ENCODE assay signal across 19 cellular contexts in genomic region chr12:40561395-40561966, GRCh38.
DNase-seq lines count a peak whose midpoint lies in the region; ATAC-seq, FAIRE-seq and TF ChIP-seq lines count a peak whose summit lies in the region.
"Had no signal": no experiment of that assay in that cellular context is flagged by ENCODE, and none has a peak within 500 bp of the region (broad histone marks: within the 10 kb centered on the region; RNA-seq: fewer than 3 reads in every experiment).

No MANE protein-coding gene starts in this region.

- no peak for TF ChIP-seq EP300 in H1 (IDR thresholded peaks at IDR 0.05; ENCODE audit: borderline replicate concordance in 1 of 2, low read depth in 2 of 2, low read length in 2 of 2)

- no peaks in the 10 kb centered on the region for H3K9me3 Mint-ChIP-seq in endodermal cell
- H3K9me3 Mint-ChIP-seq: memory B cell, neural progenitor cell had no signal

- WGBS in H1 (ENCODE audit: extremely low coverage in 1 of 2, insufficient coverage in 1 of 2, insufficient read length in 1 of 2, insufficient replicate concordance in 2 of 2, low coverage in 1 of 2, low lambda C conversion rate in 2 of 2, missing lambda C conversion rate in 1 of 2), 2 experiments: 96% methylated on average over 4 of the region's 4 CpGs; no CpG with 5 or more reads in 1 of the 2 experiments
- 77 to 80% methylated on average over 1 to 3 of the region's 4 CpGs for WGBS in endodermal cell (ENCODE audit: insufficient coverage in 1 of 2, insufficient read length in 1 of 2), 2 experiments

- no peak overlapping the region for H3K14ac ChIP-seq in H1 (ENCODE audit: insufficient read length)

- H3K18ac ChIP-seq in H1 (ENCODE audit: extremely low read depth, low read length): no peak overlapping the region

- peak overlapping the region; percentile 38; the same call in 1 of the 2 replicates for H2AFZ ChIP-seq in H1 (ENCODE audit: low read length)
- H2AFZ ChIP-seq: neural progenitor cell had no signal

- no peaks in the 10 kb centered on the region for H3K36me3 Mint-ChIP-seq in endodermal cell (ENCODE audit: low read depth)
- H3K36me3 Mint-ChIP-seq: memory B cell, neural progenitor cell had no signal

- no peaks in the 10 kb centered on the region for H4K20me1 ChIP-seq in H1 (replicated peaks in 1 of 2; ENCODE audit: control insufficient read depth in 1 of 2, insufficient read depth in 2 of 2, low read length in 2 of 2)

- no peak overlapping the region for H3K27ac ChIP-seq in H1 (ENCODE audit: low read depth, low read length)
- H3K27ac ChIP-seq in endodermal cell (ENCODE audit: low read depth, low read length): no peak overlapping the region
- H3K27ac ChIP-seq: neural progenitor cell, VCaP had no signal

- no peaks in the 10 kb centered on the region for H3K27me3 Mint-ChIP-seq in endodermal cell (ENCODE audit: insufficient read depth)

- no peak overlapping the region for H2BK120ac ChIP-seq in H1 (replicated peaks; ENCODE audit: low read depth, low read length)

- CTCF ChIA-PET in H1 (lab: Charles Lee; ENCODE audit: partially characterized antibody): interaction anchor here (0.6 to 1.9 kb wide), 2 partner anchors 13 to 158 kb away, joined by 3 to 4 read pairs; no protein-coding TSS in a partner anchor

- no peak for TF ChIP-seq RAD21 in H1 (IDR thresholded peaks at IDR 0.05 in 1 of 2, conservative IDR thresholded peaks at IDR 0.05 in 1 of 2; ENCODE audit: low read depth in 2 of 2, low read length in 2 of 2)

- H4K8ac ChIP-seq in H1 (ENCODE audit: extremely low read depth, insufficient read depth, low read length): no peak overlapping the region

- no peak overlapping the region for H2AK5ac ChIP-seq in H1 (ENCODE audit: low read depth, low read length)

- H3K4me3 ChIP-seq in H1 (ENCODE audit: extremely low read depth in 1 of 4, insufficient read depth in 2 of 4, low read depth in 3 of 4, low read length in 4 of 4) (no peak overlapping the region), endodermal cell (ENCODE audit: low read length) (no peak overlapping the region)
- H3K4me3 ChIP-seq: neural progenitor cell had no signal

- H3K36me3 ChIP-seq in H1 (ENCODE audit: control insufficient read depth in 2 of 4, insufficient read depth in 4 of 4, low read length in 3 of 4) (no peaks in the 10 kb centered on the region), endodermal cell (ENCODE audit: control insufficient read depth, insufficient read depth, low read length) (no peaks in the 10 kb centered on the region)
- H3K36me3 ChIP-seq: neural progenitor cell had no signal

- no peak overlapping the region for H3K27ac Mint-ChIP-seq in endodermal cell
- H3K27ac Mint-ChIP-seq: memory B cell, neural progenitor cell had no signal

- H2BK12ac ChIP-seq in H1 (ENCODE audit: low read depth, low read length): no peak overlapping the region

- DNase-seq in H1 (ENCODE audit: low read depth in 1 of 2, low spot score in 2 of 2) (no peak), NCI-H146 treated with DMSO at 0.1 percent for 48 hours (lab: John Stamatoyannopoulos, UW; ENCODE audit: unreplicated experiment) (no peak), endodermal cell (no peak)
- DNase-seq: activated gamma-delta T cell treated with Interleukin-2 at 50 U/mL for 16 hours, C1 segment of cervical spinal cord, cortex of kidney, erythroblast, glutamatergic neuron, NCI-H1694 treated with DMSO at 0.1 percent for 48 hours, retina had no signal

- H2BK5ac ChIP-seq in H1 (ENCODE audit: low read depth, low read length): no peak overlapping the region

- H3K4me3 Mint-ChIP-seq in endodermal cell: no peak overlapping the region
- H3K4me3 Mint-ChIP-seq: memory B cell, neural progenitor cell had no signal

- H3K79me2 ChIP-seq in H1 (ENCODE audit: control insufficient read depth in 1 of 2, insufficient read depth in 2 of 2, low read length in 2 of 2): no peaks in the 10 kb centered on the region

- no peak overlapping the region for H3K4me2 ChIP-seq in H1 (ENCODE audit: insufficient read depth in 1 of 2, low read depth in 2 of 2, low read length in 2 of 2)
- H3K4me2 ChIP-seq: neural progenitor cell had no signal

- POLR2A ChIA-PET in H1 (lab: Charles Lee; ENCODE audit: partially characterized antibody): no interaction called here

- H2BK15ac ChIP-seq in H1 (ENCODE audit: low read length): no peak overlapping the region

- H3K9me3 ChIP-seq in H1 (ENCODE audit: insufficient read depth in 2 of 2, low read depth in 1 of 2, low read length in 1 of 2): no peaks in the 10 kb centered on the region
- H3K9me3 ChIP-seq in endodermal cell (ENCODE audit: control insufficient read depth, low read length): peaks cover 13% of the 10 kb centered on the region

- TF ChIP-seq CTCF in H1 (IDR thresholded peaks at IDR 0.05; ENCODE audit: control extremely low read depth in 1 of 3, insufficient read depth in 1 of 3, low read depth in 1 of 3, low read length in 3 of 3): no peak
- no peak for TF ChIP-seq CTCF in endodermal cell (conservative IDR thresholded peaks at IDR 0.05)

- H3K23ac ChIP-seq in H1 (ENCODE audit: insufficient read length): no peak overlapping the region

- TF ChIP-seq POLR2A in H1 (IDR thresholded peaks at IDR 0.05; ENCODE audit: control extremely low read depth in 1 of 2, low read depth in 2 of 2, low read length in 2 of 2): no peak

- H2BK20ac ChIP-seq in H1 (ENCODE audit: low read length): no peak overlapping the region

- H4K5ac ChIP-seq in H1 (ENCODE audit: insufficient read length, low read depth, low read length): no peak overlapping the region

- no peaks in the 10 kb centered on the region for H3K27me3 ChIP-seq in H1 (replicated peaks in 1 of 4; ENCODE audit: control insufficient read depth in 3 of 4, extremely low read depth in 1 of 4, insufficient read depth in 3 of 4, low read length in 3 of 4)
- H3K27me3 ChIP-seq in endodermal cell (ENCODE audit: control insufficient read depth, insufficient read depth, low read length, poor library complexity, severe bottlenecking): no peaks in the 10 kb centered on the region
- H3K27me3 ChIP-seq: neural progenitor cell had no signal

- H3K4me1 ChIP-seq in H1 (replicated peaks in 1 of 4; ENCODE audit: control insufficient read depth in 3 of 4, insufficient read depth in 4 of 4, low read length in 3 of 4) (no peaks in the 10 kb centered on the region), endodermal cell (ENCODE audit: control insufficient read depth, insufficient read depth, low read length) (peaks cover 3% of the 10 kb centered on the region)
- H3K4me1 ChIP-seq: neural progenitor cell had no signal

- peak overlapping the region; percentile 30 for H3K56ac ChIP-seq in H1 (replicated peaks; ENCODE audit: insufficient read length, low read depth, low read length)

- H4K91ac ChIP-seq in H1 (replicated peaks; ENCODE audit: insufficient read length, low read length): no peak overlapping the region

- ATAC-seq in GM19035 (IDR thresholded peaks at IDR 0.05; ENCODE audit: unreplicated experiment) (peak; percentile 62), GM21723 (IDR thresholded peaks at IDR 0.05; ENCODE audit: unreplicated experiment) (peak; percentile 65), HG03280 (IDR thresholded peaks at IDR 0.05; ENCODE audit: unreplicated experiment) (peak; percentile 50), esophagus mucosa (no peak), HG02678 (IDR thresholded peaks at IDR 0.05; ENCODE audit: unreplicated experiment) (no peak)

- no peak overlapping the region for H3K4ac ChIP-seq in H1 (replicated peaks; ENCODE audit: insufficient read length, low read depth, low read length)

- FAIRE-seq in H1 (lab: Jason Lieb, UNC): no peak
- FAIRE-seq: islet of Langerhans had no signal

- H3K4me1 Mint-ChIP-seq in endodermal cell: peaks cover 26% of the 10 kb centered on the region
- H3K4me1 Mint-ChIP-seq: memory B cell, neural progenitor cell had no signal

- no peaks in the 10 kb centered on the region for H3K23me2 ChIP-seq in H1 (ENCODE audit: low read depth, low read length)

- H3K9ac ChIP-seq in H1 (replicated peaks in 1 of 4; ENCODE audit: extremely low read depth in 1 of 4, low read depth in 3 of 4, low read length in 3 of 4) (no peak overlapping the region), endodermal cell (ENCODE audit: extremely low read depth, low read length, poor library complexity, severe bottlenecking) (no peak overlapping the region)
- H3K9ac ChIP-seq: neural progenitor cell had no signal

- no peaks in the 10 kb centered on the region for H3K79me1 ChIP-seq in H1 (ENCODE audit: low read depth, low read length)

TF ChIP-seq in H1, 55 proteins besides CTCF, POLR2A, EP300 and RAD21:
- TF ChIP-seq E2F6 (IDR thresholded peaks at IDR 0.05): no peak
- no peak for TF ChIP-seq CEBPB (IDR thresholded peaks at IDR 0.05; ENCODE audit: low read depth, low read length)
- TF ChIP-seq TAF7 (optimal IDR thresholded peaks at IDR 0.05; ENCODE audit: borderline replicate concordance, low read depth, low read length): no peak
- TF ChIP-seq, protein P1, sequence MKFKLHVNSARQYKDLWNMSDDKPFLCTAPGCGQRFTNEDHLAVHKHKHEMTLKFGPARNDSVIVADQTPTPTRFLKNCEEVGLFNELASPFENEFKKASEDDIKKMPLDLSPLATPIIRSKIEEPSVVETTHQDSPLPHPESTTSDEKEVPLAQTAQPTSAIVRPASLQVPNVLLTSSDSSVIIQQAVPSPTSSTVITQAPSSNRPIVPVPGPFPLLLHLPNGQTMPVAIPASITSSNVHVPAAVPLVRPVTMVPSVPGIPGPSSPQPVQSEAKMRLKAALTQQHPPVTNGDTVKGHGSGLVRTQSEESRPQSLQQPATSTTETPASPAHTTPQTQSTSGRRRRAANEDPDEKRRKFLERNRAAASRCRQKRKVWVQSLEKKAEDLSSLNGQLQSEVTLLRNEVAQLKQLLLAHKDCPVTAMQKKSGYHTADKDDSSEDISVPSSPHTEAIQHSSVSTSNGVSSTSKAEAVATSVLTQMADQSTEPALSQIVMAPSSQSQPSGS (IDR thresholded peaks at IDR 0.05; ENCODE audit: low read length): no peak
- TF ChIP-seq CREB1 (IDR thresholded peaks at IDR 0.05): no peak
- TF ChIP-seq CBX8 (IDR thresholded peaks at IDR 0.05; ENCODE audit: borderline replicate concordance, low read depth, low read length): no peak
- no peak for TF ChIP-seq SP2 (IDR thresholded peaks at IDR 0.05; ENCODE audit: low read length)
- no peak for TF ChIP-seq PHF8 (conservative IDR thresholded peaks at IDR 0.05; ENCODE audit: low read depth, low read length)

Comparison
In these comparisons a context has a peak if more than half of its experiments do, and no peak if none do; other contexts are left out.
1. ATAC-seq: peak in GM19035 (single experiment), GM21723 (single experiment) and HG03280 (single experiment); none in esophagus mucosa (single experiment) and HG02678 (single experiment).